In genomic region chr6:26563488-26563887, GRCh38 we compare ENCODE assay signal across 1 cellular context.
TF ChIP-seq lines count a peak whose summit lies in the region.

No MANE protein-coding gene starts in this region.

TF ChIP-seq in GM12878, 131 proteins besides CTCF, POLR2A, EP300 and RAD21:
- no peak for TF ChIP-seq NBN (IDR thresholded peaks at IDR 0.05)
- TF ChIP-seq ZNF207 (IDR thresholded peaks at IDR 0.05; ENCODE audit: borderline replicate concordance) = no peak
- TF ChIP-seq RELB (IDR thresholded peaks at IDR 0.05; ENCODE audit: low read depth) = no peak
- no peak for TF ChIP-seq FOXK2 (IDR thresholded peaks at IDR 0.05)
- no peak for TF ChIP-seq KAT2A (conservative IDR thresholded peaks at IDR 0.05; ENCODE audit: control insufficient read depth, low read depth, low read length)
- no peak for TF ChIP-seq YY1 (IDR thresholded peaks at IDR 0.05; ENCODE audit: low read depth, low read length)
- TF ChIP-seq SMARCA5 (IDR thresholded peaks at IDR 0.05) = no peak
- TF ChIP-seq KDM1A (IDR thresholded peaks at IDR 0.05; ENCODE audit: borderline replicate concordance) = no peak
- TF ChIP-seq SIX5 (IDR thresholded peaks at IDR 0.05; ENCODE audit: low read depth, low read length, severe bottlenecking) = no peak
- no peak for TF ChIP-seq JUND (IDR thresholded peaks at IDR 0.05; ENCODE audit: low read depth, low read length)
- no peak for TF ChIP-seq CHD4 (IDR thresholded peaks at IDR 0.05)
